Comparison of ENCODE assay signal across 23 cellular contexts in genomic region chr1:25555753-25556092, GRCh38. TPM values are rescaled to one million over a fixed set of nuclear protein-coding genes. Genes with fewer than 3 reads are reported as not detected.
DNase-seq lines count a peak whose midpoint lies in the region; ATAC-seq, FAIRE-seq and TF ChIP-seq lines count a peak whose summit lies in the region.
"Had no signal": no experiment of that assay in that cellular context is flagged by ENCODE, and none has a peak within 500 bp of the region (broad histone marks: within the 10 kb centered on the region; RNA-seq: fewer than 3 reads in every experiment).

No MANE protein-coding gene starts in this region.

- H3K79me2 ChIP-seq in HepG2 (ENCODE audit: insufficient read depth, low read length), result no peaks in the 10 kb centered on the region

- in situ Hi-C loops in HepG2 (cut with HindIII; ENCODE audit: extremely low pct_ligation_motif_present, low pct_unique_long_range_greater_than_20kb), result no loop called here

- intact Hi-C loops in HepG2 (cut with micrococcal nuclease; ENCODE audit: unreplicated experiment), result no loop called here
- intact Hi-C loops in right lobe of liver (cut with DNase I), result no loop called here
- intact Hi-C loops in activated CD8-positive, alpha-beta T cell treated with anti-CD3 and anti-CD28 coated beads for 36 hours (cut with micrococcal nuclease), result no loop called here
- intact Hi-C loops in left ventricle myocardium superior (cut with micrococcal nuclease), result no loop called here

- H3K27ac ChIP-seq in HepG2 (ENCODE audit: extremely low read length, insufficient read depth, low read length) (no peak overlapping the region), right lobe of liver (no peak overlapping the region), thoracic aorta (peak overlapping the region; percentile 58 to 92)
- H3K27ac ChIP-seq: neural progenitor cell, SJSA1 had no signal

- no peaks in the 10 kb centered on the region for H3K27me3 Mint-ChIP-seq in activated CD8-positive, alpha-beta T cell treated with anti-CD3 and anti-CD28 coated beads for 36 hours
- H3K27me3 Mint-ChIP-seq in effector memory CD8-positive, alpha-beta T cell, result no peaks in the 10 kb centered on the region

- H2AFZ ChIP-seq in HepG2 (ENCODE audit: low read length), result no peak overlapping the region
- H2AFZ ChIP-seq: neural progenitor cell had no signal

- H3K4me3 ChIP-seq in HepG2 (replicated peaks in 1 of 3; ENCODE audit: insufficient read depth in 1 of 3, low read depth in 2 of 3, low read length in 3 of 3) (no peak overlapping the region), right lobe of liver (no peak overlapping the region), thoracic aorta (no peak overlapping the region)
- H3K4me3 ChIP-seq: esophagus muscularis mucosa, neural progenitor cell, SJSA1 had no signal

- H3K4me1 ChIP-seq in HepG2 (ENCODE audit: insufficient read depth, low read length), result peaks cover 29% of the 10 kb centered on the region
- peaks cover 0 to 5% (median 0%) of the 10 kb centered on the region in 4 donors for H3K4me1 ChIP-seq in right lobe of liver
- H3K4me1 ChIP-seq in thoracic aorta (ENCODE audit: control insufficient read depth in 1 of 2, low read depth in 2 of 2), result peaks cover 30 to 68% of the 10 kb centered on the region in 2 donors
- H3K4me1 ChIP-seq: neural progenitor cell, SJSA1 had no signal

- 89% methylated on average over 5 of the region's 5 CpGs for WGBS in HepG2 (ENCODE audit: low lambda C conversion rate)
- WGBS in right lobe of liver (ENCODE audit: insufficient coverage, low coverage, low lambda C conversion rate, missing lambda C conversion rate), result 98% methylated on average over 4 of the region's 5 CpGs

- H3K27me3 ChIP-seq in HepG2 (ENCODE audit: control insufficient read depth in 1 of 2, insufficient read depth in 2 of 2, low read length in 2 of 2) (no peaks in the 10 kb centered on the region), right lobe of liver (no peaks in the 10 kb centered on the region), thoracic aorta (replicated peaks; ENCODE audit: insufficient read depth) (no peaks in the 10 kb centered on the region)
- H3K27me3 ChIP-seq: esophagus muscularis mucosa, neural progenitor cell, SJSA1 had no signal

- H3K4me2 ChIP-seq in HepG2 (ENCODE audit: low read depth, low read length), result no peak overlapping the region
- H3K4me2 ChIP-seq: neural progenitor cell had no signal

- H3K9ac ChIP-seq in HepG2 (ENCODE audit: insufficient read depth, low read depth, low read length), result no peak overlapping the region
- H3K9ac ChIP-seq: neural progenitor cell had no signal

- H3K9me3 ChIP-seq in HepG2 (ENCODE audit: low read length), result no peaks in the 10 kb centered on the region
- no peaks in the 10 kb centered on the region for H3K9me3 ChIP-seq in right lobe of liver
- no peaks in the 10 kb centered on the region for H3K9me3 ChIP-seq in thoracic aorta
- H3K9me3 ChIP-seq: esophagus muscularis mucosa, SJSA1 had no signal

- no peak for FAIRE-seq in HepG2 (lab: Jason Lieb, UNC)
- FAIRE-seq: D721Med, GM12891, H1, TTC549, urothelium cell line had no signal

- H3K36me3 Mint-ChIP-seq in activated CD8-positive, alpha-beta T cell treated with anti-CD3 and anti-CD28 coated beads for 36 hours (ENCODE audit: low read depth), result peaks cover 15% of the 10 kb centered on the region
- peaks cover 12% of the 10 kb centered on the region for H3K36me3 Mint-ChIP-seq in effector memory CD8-positive, alpha-beta T cell (ENCODE audit: insufficient read depth)

- H3K27ac Mint-ChIP-seq in activated CD8-positive, alpha-beta T cell treated with anti-CD3 and anti-CD28 coated beads for 36 hours, result peak overlapping the region; percentile 30
- peak overlapping the region; percentile 92 to 94 for H3K27ac Mint-ChIP-seq in effector memory CD8-positive, alpha-beta T cell
- H3K27ac Mint-ChIP-seq: activated naive CD4-positive, alpha-beta T cell treated with anti-CD3 and anti-CD28 coated beads, Interleukin-2, amount 50 U/mL, for 72 hours; activated T-helper 1 cell treated with anti-CD3 and anti-CD28 coated beads, Interleukin-12 subunit alpha, Interleukin-12 subunit beta, Interleukin-2, Interleukin-4 antibody, amounts not matched to agents 30 ng/mL and 10 ng/mL and 1 ng/mL, durations not matched to agents 14 hours and 24 hours and 36 hours; neural progenitor cell had no signal

- POLR2A ChIA-PET in HepG2 (lab: Yijun Ruan, JAX), result no interaction called here
- POLR2A ChIA-PET in activated CD8-positive, alpha-beta T cell treated with anti-CD3 and anti-CD28 coated beads for 36 hours (lab: Charles Lee), result interaction anchor here (0.7 to 1.4 kb wide), 2 partner anchors 11 to 276 kb away, joined by 3 to 4 read pairs; no protein-coding TSS in a partner anchor

- TF ChIP-seq EP300 in HepG2 (IDR thresholded peaks at IDR 0.05; ENCODE audit: low read depth in 2 of 2, low read length in 2 of 2) (no peak), HepG2 (CRISPR knock-in tag; IDR thresholded peaks at IDR 0.05; ENCODE audit: borderline replicate concordance) (no peak)

- H3K36me3 ChIP-seq in HepG2 (replicated peaks in 1 of 2; ENCODE audit: control insufficient read depth in 1 of 2, insufficient read depth in 2 of 2, low read length in 2 of 2), result peaks cover 4 to 6% of the 10 kb centered on the region in 2 experiments; a peak in 4 of 5 replicates
- peaks cover 0 to 3% (median 0%) of the 10 kb centered on the region in 4 donors for H3K36me3 ChIP-seq in right lobe of liver
- peaks cover 3% of the 10 kb centered on the region for H3K36me3 ChIP-seq in thoracic aorta
- H3K36me3 ChIP-seq: neural progenitor cell had no signal

- no peak overlapping the region for H3K4me3 Mint-ChIP-seq in activated CD8-positive, alpha-beta T cell treated with anti-CD3 and anti-CD28 coated beads for 36 hours
- H3K4me3 Mint-ChIP-seq in effector memory CD8-positive, alpha-beta T cell, result peak overlapping the region; percentile 61 to 73
- H3K4me3 Mint-ChIP-seq: activated T-helper 1 cell treated with anti-CD3 and anti-CD28 coated beads, Interleukin-12 subunit alpha, Interleukin-12 subunit beta, Interleukin-2, Interleukin-4 antibody, amounts not matched to agents 30 ng/mL and 10 ng/mL and 1 ng/mL, durations not matched to agents 14 hours and 24 hours and 36 hours; neural progenitor cell had no signal

- no peak for TF ChIP-seq CTCF in HepG2 (CRISPR knock-in tag; IDR thresholded peaks at IDR 0.05)
- TF ChIP-seq CTCF in right lobe of liver (IDR thresholded peaks at IDR 0.05), result no peak
- no peak for TF ChIP-seq CTCF in activated CD8-positive, alpha-beta T cell treated with anti-CD3 and anti-CD28 coated beads for 36 hours (IDR thresholded peaks at IDR 0.05)
- TF ChIP-seq CTCF in thoracic aorta (IDR thresholded peaks at IDR 0.05), result no peak

- DNase-seq in HepG2 (ENCODE audit: low spot score) (no peak), right lobe of liver (no peak), thoracic aorta (ENCODE audit: low spot score) (no peak), hippocampal formation (lab: John Stamatoyannopoulos, UW) (no peak), left ventricle myocardium superior (no peak)
- DNase-seq in activated CD8-positive, alpha-beta T cell treated with anti-CD3 and anti-CD28 coated beads for 36 hours, result no peak
- DNase-seq in effector memory CD8-positive, alpha-beta T cell, result no peak
- no peak for DNase-seq in central memory CD4-positive, alpha-beta T cell
- DNase-seq: activated CD4-positive, CD25-positive, alpha-beta regulatory T cell treated with anti-CD3 and anti-CD28 coated beads, Interleukin-2, amount 50 U/mL, for 72 hours; foreskin melanocyte; NK-92 treated with Interleukin-12 subunit alpha and Interleukin-12 subunit beta, amount 100 ng/mL, for 24 hours; T-helper 1 cell had no signal

- H4K20me1 ChIP-seq in HepG2 (ENCODE audit: insufficient read depth, low read length), result no peaks in the 10 kb centered on the region

- TF ChIP-seq RAD21 in HepG2 (CRISPR knock-in tag; IDR thresholded peaks at IDR 0.05), result no peak

- TF ChIP-seq POLR2A in HepG2 (IDR thresholded peaks at IDR 0.05; ENCODE audit: insufficient read depth in 1 of 2, low read depth in 2 of 2, low read length in 2 of 2) (no peak), right lobe of liver (IDR thresholded peaks at IDR 0.05) (no peak)

- CTCF ChIA-PET in HepG2 (lab: Yijun Ruan, JAX; ENCODE audit: low intra/inter-chr PET ratio, low total read pairs), result no interaction called here
- CTCF ChIA-PET in activated CD8-positive, alpha-beta T cell treated with anti-CD3 and anti-CD28 coated beads for 36 hours (lab: Charles Lee), result interaction anchor here (1.0 to 1.9 kb wide), 3 partner anchors 11 to 63 kb away, joined by 4 to 7 read pairs (median 4); no protein-coding TSS in a partner anchor

- H3K9me3 Mint-ChIP-seq in activated CD8-positive, alpha-beta T cell treated with anti-CD3 and anti-CD28 coated beads for 36 hours, result no peaks in the 10 kb centered on the region
- H3K9me3 Mint-ChIP-seq in effector memory CD8-positive, alpha-beta T cell, result no peaks in the 10 kb centered on the region
- H3K9me3 Mint-ChIP-seq: activated naive CD4-positive, alpha-beta T cell treated with anti-CD3 and anti-CD28 coated beads, Interleukin-2, amount 50 U/mL, for 72 hours; activated T-helper 1 cell treated with anti-CD3 and anti-CD28 coated beads, Interleukin-12 subunit alpha, Interleukin-12 subunit beta, Interleukin-2, Interleukin-4 antibody, amounts not matched to agents 30 ng/mL and 10 ng/mL and 1 ng/mL, durations not matched to agents 14 hours and 24 hours and 36 hours; neural progenitor cell had no signal

- BruUV-seq in HepG2 (replicated peaks; lab: Mats Ljungman, UMichigan), result no TSS peak

- ATAC-seq in HepG2, result no peak
- no peak for ATAC-seq in right lobe of liver
- no peak for ATAC-seq in activated CD8-positive, alpha-beta T cell treated with anti-CD3 and anti-CD28 coated beads for 36 hours
- no peak for ATAC-seq in effector memory CD8-positive, alpha-beta T cell (replicated peaks)
- no peak for ATAC-seq in thoracic aorta (ENCODE audit: insufficient number of reproducible peaks, low FRiP score, low read depth)
- no peak for ATAC-seq in left ventricle myocardium superior
- ATAC-seq: Panc1 had no signal

- peaks cover 84% of the 10 kb centered on the region for H3K4me1 Mint-ChIP-seq in activated CD8-positive, alpha-beta T cell treated with anti-CD3 and anti-CD28 coated beads for 36 hours (ENCODE audit: low read depth)
- peaks cover 68 to 79% of the 10 kb centered on the region in 2 donors for H3K4me1 Mint-ChIP-seq in effector memory CD8-positive, alpha-beta T cell (ENCODE audit: low read depth in 2 of 2)

RNA-seq across cellular contexts. Expression of gene LDLRAP1, which starts 12.3 kb away (rescaled TPM):
- total RNA-seq in HepG2 (2016; rRNA removed; fragmentation: Illumina TruSeq; extraction: Trizol), result 6.3 and 7.2 TPM in 2 replicates
- 1.6 and 1.8 TPM in 2 replicates for total RNA-seq in HepG2 (2016; cell fraction: cytosol; rRNA removed; fragmentation: Illumina TruSeq; extraction: Trizol; ENCODE audit: low read depth)
- 5.6 and 7.1 TPM in 2 replicates for total RNA-seq in HepG2 (2016; cell fraction: insoluble cytoplasmic fraction; rRNA removed; fragmentation: Illumina TruSeq; extraction: Trizol)
- 5.1 and 6.4 TPM in 2 replicates for total RNA-seq in HepG2 (2016; cell fraction: membrane; rRNA removed; fragmentation: Illumina TruSeq; extraction: Trizol)
- 4.2 and 4.7 TPM in 2 replicates for total RNA-seq in HepG2 (2016; cell fraction: nucleus; rRNA removed; fragmentation: Illumina TruSeq; extraction: Trizol)
- 12.1 and 13.7 TPM in 2 replicates for polyA plus RNA-seq in HepG2 (2011; rRNA removed)
- polyA plus RNA-seq in HepG2 (2011; cell fraction: cytosol; rRNA removed), result 9.5 and 10.4 TPM in 2 replicates
- polyA plus RNA-seq in HepG2 (2011; cell fraction: nucleus; rRNA removed), result 22.0 and 26.7 TPM in 2 replicates
- 7.7 and 7.8 TPM in 2 replicates for polyA plus RNA-seq in HepG2 (2012)
- 1.6 and 1.8 TPM in 2 replicates for polyA plus RNA-seq in HepG2 (2016; cell fraction: cytosol; fragmentation: Illumina TruSeq; extraction: Trizol; ENCODE audit: low read depth)
- polyA plus RNA-seq in HepG2 (2016; cell fraction: insoluble cytoplasmic fraction; fragmentation: Illumina TruSeq; extraction: Trizol; ENCODE audit: low read depth), result 7.0 and 8.1 TPM in 2 replicates
- polyA plus RNA-seq in HepG2 (2016; cell fraction: membrane; fragmentation: Illumina TruSeq; extraction: Trizol; ENCODE audit: low read depth), result 4.6 and 4.8 TPM in 2 replicates
- polyA plus RNA-seq in HepG2 (2016; cell fraction: nucleus; fragmentation: Illumina TruSeq; extraction: Trizol; ENCODE audit: insufficient read depth, low read depth), result 12.0 and 13.6 TPM in 2 replicates
- polyA minus RNA-seq in HepG2 (2011; rRNA and poly(A)+ RNA removed; ENCODE audit: low replicate concordance), result 12.3 and 19.3 TPM in 2 replicates
- polyA minus RNA-seq in HepG2 (2011; cell fraction: cytosol; rRNA and poly(A)+ RNA removed), result 6.8 and 10.5 TPM in 2 replicates
- polyA minus RNA-seq in HepG2 (2011; cell fraction: nucleus; rRNA and poly(A)+ RNA removed), result 6.1 and 6.2 TPM in 2 replicates
- 10 to 100 TPM; 15.3 to 24.3 (median 16.7) TPM for total RNA-seq in right lobe of liver
- total RNA-seq in activated CD8-positive, alpha-beta T cell treated with anti-CD3 and anti-CD28 coated beads for 36 hours, result 10 to 100 TPM; 13.4 to 14.5 TPM
- total RNA-seq in thoracic aorta, result 10 to 100 TPM; 35.2 to 55.2 TPM
- 11.8 TPM for total RNA-seq in left ventricle myocardium superior

Comparison
In these comparisons a context has a peak if more than half of its experiments do, and no peak if none do; other contexts are left out.
1. H3K27ac ChIP-seq: peak in thoracic aorta (2 of 2); none in HepG2 (single experiment) and right lobe of liver (0 of 3).